Comparison of ENCODE assay signal across 22 cellular contexts in the genomic region with DNA sequence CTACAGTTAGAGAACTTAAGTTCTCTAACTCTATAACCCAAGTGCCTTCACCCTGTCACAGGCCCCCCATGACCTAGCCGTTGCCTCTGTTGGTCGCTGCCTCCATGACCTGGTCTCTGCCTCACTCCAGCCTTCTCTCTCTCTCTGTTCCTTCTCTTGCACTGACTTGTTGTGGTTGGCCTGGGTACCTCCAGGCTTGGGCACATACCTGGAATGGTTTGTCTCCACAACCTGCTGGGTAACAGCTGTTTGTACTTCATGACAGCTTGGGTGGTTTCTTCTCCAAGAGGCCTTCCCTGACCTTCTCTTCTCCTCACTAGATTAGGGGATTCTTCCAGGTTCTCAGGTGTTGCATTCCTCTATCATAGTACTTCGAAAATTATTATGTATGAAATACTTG.
"Had no signal": no experiment of that assay in that cellular context is flagged by ENCODE, and none has a peak within 500 bp of the region (broad histone marks: within the 10 kb centered on the region; RNA-seq: fewer than 3 reads in every experiment).

No MANE protein-coding gene starts in this region.

- H3K4me1 ChIP-seq: spleen had no signal

- ATAC-seq: gastrocnemius medialis; left cardiac atrium; lower lobe of right lung; naive thymus-derived CD4-positive, alpha-beta T cell; psoas muscle; sciatic nerve; stimulated activated naive B cell treated with anti-CD40 and anti-IgM and Interleukin-4, amounts not matched to agents 10 μg/mL and 1 μg/mL and 100 μg/mL, for 72 hours; stimulated activated naive CD8-positive, alpha-beta T cell treated with anti-CD3 and anti-CD28 coated beads, Interleukin-15, amount 100 ng/mL, for 72 hours had no signal

- DNase-seq: cerebellar nuclear complex; effector CD4-positive, alpha-beta T cell; endodermal cell; gastrocnemius medialis; kidney; left cardiac atrium; left ventricle myocardium inferior; lower lobe of right lung; mesendoderm; naive thymus-derived CD4-positive, alpha-beta T cell; nephron progenitor cell; psoas muscle; spleen; stimulated activated CD4-positive, alpha-beta T cell treated with anti-CD3 and anti-CD28 coated beads, Interleukin-15, amount 100 ng/mL, for 24 hours; stimulated activated CD4-positive, alpha-beta T cell treated with anti-CD3 and anti-CD28 coated beads, Interleukin-1b, Interleukin-23, amount 100 ng/mL, for 48 hours; stimulated activated CD4-positive, alpha-beta T cell treated with anti-CD3 and anti-CD28 coated beads, Interleukin-4, amount 100 ng/mL, for 24 hours; stimulated activated naive B cell treated with anti-CD40 and anti-IgM and Interleukin-4, amounts not matched to agents 10 μg/mL and 1 μg/mL and 100 μg/mL, for 72 hours; stimulated activated naive CD8-positive, alpha-beta T cell treated with anti-CD3 and anti-CD28 coated beads, Interleukin-15, amount 100 ng/mL, for 72 hours; thyroid gland had no signal

- H3K27me3 ChIP-seq: cardiac muscle cell, gastrocnemius medialis, neutrophil, thyroid gland had no signal

- H3K27ac ChIP-seq: cardiac muscle cell, gastrocnemius medialis, left ventricle myocardium inferior, lower lobe of right lung, neutrophil, psoas muscle, spleen, thyroid gland had no signal

- H3K4me3 ChIP-seq: cardiac muscle cell, gastrocnemius medialis, left ventricle myocardium inferior, lower lobe of right lung, psoas muscle, spleen, thyroid gland had no signal

- H3K36me3 ChIP-seq: cardiac muscle cell, gastrocnemius medialis, left ventricle myocardium inferior, lower lobe of right lung, neutrophil, spleen, thyroid gland had no signal

- H3K9me3 ChIP-seq: gastrocnemius medialis, left ventricle myocardium inferior, lower lobe of right lung, neutrophil, psoas muscle, spleen, thyroid gland had no signal
